8 cellular contexts compared by ENCODE assay signal in the genomic region with DNA sequence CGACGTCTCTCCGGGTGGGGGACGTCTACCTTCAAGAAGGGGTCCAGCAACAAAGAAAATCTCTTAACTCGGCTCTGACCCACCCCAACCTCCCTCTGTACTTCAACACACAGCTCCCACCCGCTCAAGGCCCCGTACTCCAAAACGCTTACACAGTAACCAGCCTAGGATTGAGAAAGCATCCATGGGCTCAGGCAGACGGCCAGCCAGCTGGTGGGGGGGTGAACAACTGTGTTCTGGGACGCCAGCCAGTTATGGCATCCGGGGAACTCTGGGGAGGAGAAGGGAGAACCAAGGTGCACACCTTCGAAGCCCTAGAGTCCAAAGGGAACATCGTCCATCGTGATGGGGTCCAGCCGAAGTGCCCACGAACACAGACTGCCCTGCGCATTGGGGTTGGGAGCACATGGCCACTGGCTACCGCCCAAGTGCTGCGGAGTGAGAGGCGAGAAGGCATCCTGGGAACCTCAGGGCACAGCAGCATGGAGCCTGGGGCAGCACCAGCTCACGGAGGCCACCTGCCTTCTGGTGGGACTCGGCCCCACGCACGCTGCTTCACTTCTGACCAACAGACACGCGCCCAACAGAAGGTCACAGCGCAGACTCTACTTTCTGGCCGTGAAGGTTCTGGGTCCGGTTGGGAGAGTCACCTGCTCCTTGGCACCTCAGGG. TPM values are rescaled to one million over a fixed set of nuclear protein-coding genes. Genes with fewer than 3 reads are reported as not detected.
DNase-seq lines count a peak whose midpoint lies in the region; ATAC-seq and TF ChIP-seq lines count a peak whose summit lies in the region.

No MANE protein-coding gene starts in this region.

- no peaks in the 10 kb centered on the region for H3K9me3 ChIP-seq in BLaER1 treated with 17β-estradiol and CSF1 and Interleukin-3, amounts not matched to agents 10 nM and 100 nM (replicated peaks in 1 of 11)
- H3K9me3 ChIP-seq in esophagus squamous epithelium: no peaks in the 10 kb centered on the region
- H3K9me3 ChIP-seq in Caco-2: no peaks in the 10 kb centered on the region

- H3K4me3 ChIP-seq in BLaER1 treated with 17β-estradiol and CSF1 and Interleukin-3, amounts not matched to agents 10 nM and 100 nM: no peak overlapping the region
- no peak overlapping the region for H3K4me3 ChIP-seq in esophagus squamous epithelium
- H3K4me3 ChIP-seq in Caco-2 (ENCODE audit: low read depth, low read length): no peak overlapping the region

- peaks cover 65 to 93% (median 79%) of the 10 kb centered on the region in 11 experiments for H3K36me3 ChIP-seq in BLaER1 treated with 17β-estradiol and CSF1 and Interleukin-3, amounts not matched to agents 10 nM and 100 nM
- H3K36me3 ChIP-seq in esophagus squamous epithelium (peaks cover 29 to 82% (median 42%) of the 10 kb centered on the region in 3 donors), Caco-2 (ENCODE audit: control insufficient read depth, insufficient read depth, low read length) (peaks cover 12% of the 10 kb centered on the region)

- CTCF ChIA-PET in RWPE1 (lab: Yijun Ruan, JAX): interaction anchor here (0.6 to 2.2 kb wide), 6 partner anchors 12 to 249 kb away, joined by 3 to 12 read pairs (median 4); no protein-coding TSS in a partner anchor
- CTCF ChIA-PET in Caco-2 (lab: Charles Lee): no interaction called here

- no peak for TF ChIP-seq CTCF in RWPE1 (conservative IDR thresholded peaks at IDR 0.05; ENCODE audit: low read depth)
- TF ChIP-seq CTCF in esophagus squamous epithelium (IDR thresholded peaks at IDR 0.05): no peak
- TF ChIP-seq CTCF in omental fat pad (IDR thresholded peaks at IDR 0.05): no peak
- no peak for TF ChIP-seq CTCF in Caco-2 (IDR thresholded peaks at IDR 0.05; ENCODE audit: insufficient read depth in 1 of 2, low read depth in 1 of 2, low read length in 1 of 2, severe bottlenecking in 1 of 2, unreplicated experiment in 1 of 2)

- TF ChIP-seq POLR2A in esophagus squamous epithelium (IDR thresholded peaks at IDR 0.05): no peak

- H3K27ac Mint-ChIP-seq in Caco-2 (ENCODE audit: unreplicated experiment): no peak overlapping the region
- H3K27ac Mint-ChIP-seq in activated naive CD4-positive, alpha-beta T cell treated with anti-CD3 and anti-CD28 coated beads, Interleukin-2, amount 50 U/mL, for 72 hours: peak overlapping the region in 1 of 2 donors; percentile 24

- H3K9ac ChIP-seq in BLaER1 treated with 17β-estradiol and CSF1 and Interleukin-3, amounts not matched to agents 10 nM and 100 nM: peak overlapping the region in 6 of 11 experiments; percentile 0 to 33 (median 26); a peak in 6 of 22 replicates

- peaks cover 89% of the 10 kb centered on the region for H3K36me3 Mint-ChIP-seq in Caco-2 (ENCODE audit: insufficient read depth, unreplicated experiment)
- H3K36me3 Mint-ChIP-seq in activated naive CD4-positive, alpha-beta T cell treated with anti-CD3 and anti-CD28 coated beads, Interleukin-2, amount 50 U/mL, for 72 hours: peaks cover 16 to 20% of the 10 kb centered on the region in 2 donors

- peak; percentile 24 for ATAC-seq in omental fat pad (ENCODE audit: low FRiP score)
- no peak for ATAC-seq in activated naive CD4-positive, alpha-beta T cell treated with anti-CD3 and anti-CD28 coated beads, Interleukin-2, amount 50 U/mL, for 72 hours

- no peak overlapping the region for H3K4me3 Mint-ChIP-seq in Caco-2 (ENCODE audit: unreplicated experiment)

- H3K9me3 Mint-ChIP-seq in Caco-2 (ENCODE audit: unreplicated experiment): no peaks in the 10 kb centered on the region
- no peaks in the 10 kb centered on the region for H3K9me3 Mint-ChIP-seq in activated naive CD4-positive, alpha-beta T cell treated with anti-CD3 and anti-CD28 coated beads, Interleukin-2, amount 50 U/mL, for 72 hours

- H3K27ac ChIP-seq in BLaER1 treated with 17β-estradiol and CSF1 and Interleukin-3, amounts not matched to agents 10 nM and 100 nM: peak overlapping the region in 1 of 11 experiments; percentile 9; a peak in 1 of 22 replicates
- H3K27ac ChIP-seq in RWPE1 (peak overlapping the region; percentile 99), esophagus squamous epithelium (peak overlapping the region; percentile 47 to 86 (median 78))

- H3K4me2 ChIP-seq in BLaER1 treated with 17β-estradiol and CSF1 and Interleukin-3, amounts not matched to agents 10 nM and 100 nM: 0 out of 22 replicates have a peak overlapping the region, but pooled peaks of 4 of the 11 experiments have one; percentile 5 to 49 (median 35)

- peaks cover 13% of the 10 kb centered on the region for H3K4me1 Mint-ChIP-seq in Caco-2 (ENCODE audit: low read depth, unreplicated experiment)

- DNase-seq in RWPE1 (ENCODE audit: low spot score): peak; percentile 65
- no peak for DNase-seq in esophagus squamous epithelium (lab: John Stamatoyannopoulos, UW)
- DNase-seq in omental fat pad (ENCODE audit: low spot score): peak; percentile 66
- no peak for DNase-seq in Caco-2
- no peak for DNase-seq in stimulated activated CD4-positive, alpha-beta T cell treated with anti-CD3 and anti-CD28 coated beads, Interleukin-12 subunit alpha, Interleukin-12 subunit beta, amount 100 ng/mL, for 4 hours
- DNase-seq in activated naive CD4-positive, alpha-beta T cell treated with anti-CD3 and anti-CD28 coated beads, Interleukin-2, amount 50 U/mL, for 72 hours (ENCODE audit: low spot score in 2 of 2): no peak
- no peak for DNase-seq in activated CD4-positive, alpha-beta T cell treated with anti-CD3 and anti-CD28 coated beads, Interleukin-2, amount 50 U/mL, for 48 hours

- intact Hi-C loops in esophagus squamous epithelium (cut with DNase I) (no loop called here), Caco-2 (cut with micrococcal nuclease; ENCODE audit: unreplicated experiment) (no loop called here)

- no peaks in the 10 kb centered on the region for H3K27me3 Mint-ChIP-seq in Caco-2 (ENCODE audit: insufficient read depth, unreplicated experiment)

- BruUV-seq in Caco-2 (replicated peaks; lab: Mats Ljungman, UMichigan): no TSS peak

- H3K4me1 ChIP-seq in BLaER1 treated with 17β-estradiol and CSF1 and Interleukin-3, amounts not matched to agents 10 nM and 100 nM: peaks cover 68 to 86% (median 76%) of the 10 kb centered on the region in 10 experiments
- H3K4me1 ChIP-seq in esophagus squamous epithelium (peaks cover 74 to 99% (median 79%) of the 10 kb centered on the region in 3 donors), Caco-2 (no peaks in the 10 kb centered on the region)

- no peaks in the 10 kb centered on the region for H3K27me3 ChIP-seq in BLaER1 treated with 17β-estradiol and CSF1 and Interleukin-3, amounts not matched to agents 10 nM and 100 nM
- no peaks in the 10 kb centered on the region for H3K27me3 ChIP-seq in esophagus squamous epithelium
- no peaks in the 10 kb centered on the region for H3K27me3 ChIP-seq in Caco-2 (replicated peaks; ENCODE audit: control insufficient read depth, insufficient read depth, low read length)

- POLR2A ChIA-PET in RWPE1 (lab: Yijun Ruan, JAX; ENCODE audit: low non-redundant PET) (no interaction called here), Caco-2 (lab: Charles Lee) (no interaction called here)

- WGBS in esophagus squamous epithelium, 2 donors: 63 to 85% methylated on average over 4 to 13 of the region's 29 CpGs

- peaks cover 99 to 100% (median 100%) of the 10 kb centered on the region in 11 experiments for H4K20me1 ChIP-seq in BLaER1 treated with 17β-estradiol and CSF1 and Interleukin-3, amounts not matched to agents 10 nM and 100 nM

RNA-seq across cellular contexts. Expression of gene SLC16A3, which starts 14.3 kb away (rescaled TPM):
- total RNA-seq in esophagus squamous epithelium (10 to 100 TPM; 18.8 to 32.9 (median 21.7) TPM), omental fat pad (10 to 100 TPM; 25.1 to 68.0 (median 27.5) TPM), Caco-2 (2022) (13.1 and 13.7 TPM in 2 replicates)
- total RNA-seq in activated naive CD4-positive, alpha-beta T cell treated with anti-CD3 and anti-CD28 coated beads, Interleukin-2, amount 50 U/mL, for 72 hours: 100 to 1,000 TPM in 1 of 2 donors, 1 to 10 TPM in 1; 8.6 to 197 TPM

RNA-seq across cellular contexts. Expression of gene CSNK1D, which starts 30.4 kb away (rescaled TPM):
- total RNA-seq in esophagus squamous epithelium (100 to 1,000 TPM in 1 of 4 donors, 10 to 100 TPM in 3; 24.6 to 102 (median 57.1) TPM), omental fat pad (100 to 1,000 TPM in 2 of 4 donors, 10 to 100 TPM in 2; 54.7 to 117 (median 98.4) TPM), Caco-2 (2022) (196 TPM in 2 replicates)
- total RNA-seq in activated naive CD4-positive, alpha-beta T cell treated with anti-CD3 and anti-CD28 coated beads, Interleukin-2, amount 50 U/mL, for 72 hours: 100 to 1,000 TPM; 130 to 171 TPM

RNA-seq across cellular contexts. Expression of gene CCDC57, which starts 30.5 kb away (rescaled TPM):
- total RNA-seq in esophagus squamous epithelium (10 to 100 TPM in 2 of 4 donors, 1 to 10 TPM in 2; 7.9 to 22.1 (median 9.8) TPM), omental fat pad (10 to 100 TPM; 14.8 to 32.0 (median 21.9) TPM), Caco-2 (2022) (31.0 and 32.2 TPM in 2 replicates)
- 10 to 100 TPM; 34.6 to 51.3 TPM for total RNA-seq in activated naive CD4-positive, alpha-beta T cell treated with anti-CD3 and anti-CD28 coated beads, Interleukin-2, amount 50 U/mL, for 72 hours

Comparison
In these comparisons a context has a peak if more than half of its experiments do, and no peak if none do; other contexts are left out.
1. DNase-seq: peak in RWPE1 (single experiment) and omental fat pad (single experiment); none in esophagus squamous epithelium (single experiment), Caco-2 (0 of 2), stimulated activated CD4-positive, alpha-beta T cell treated with anti-CD3 and anti-CD28 coated beads, Interleukin-12 subunit alpha, Interleukin-12 subunit beta, amount 100 ng/mL, for 4 hours (single experiment), activated naive CD4-positive, alpha-beta T cell treated with anti-CD3 and anti-CD28 coated beads, Interleukin-2, amount 50 U/mL, for 72 hours (0 of 2) and activated CD4-positive, alpha-beta T cell treated with anti-CD3 and anti-CD28 coated beads, Interleukin-2, amount 50 U/mL, for 48 hours (0 of 2).